Comparison of ENCODE assay signal across 23 cellular contexts in genomic region chr12:132089407-132089910, GRCh38.
"Had no signal": no experiment of that assay in that cellular context is flagged by ENCODE, and none has a peak within 500 bp of the region (broad histone marks: within the 10 kb centered on the region; RNA-seq: fewer than 3 reads in every experiment).

No MANE protein-coding gene starts in this region.

- H3K9me3 ChIP-seq: breast epithelium, gastroesophageal sphincter, left ventricle myocardium inferior, sigmoid colon, testis, vagina had no signal

- H3K4me3 ChIP-seq: breast epithelium, gastroesophageal sphincter, left ventricle myocardium inferior, sigmoid colon, smooth muscle cell, testis, vagina had no signal

- H3K4me2 ChIP-seq: smooth muscle cell had no signal

- ATAC-seq: activated CD4-positive, alpha-beta T cell treated with anti-CD3 and anti-CD28 coated beads for 36 hours; activated T-cell treated with anti-CD3 and anti-CD28 coated beads, Interleukin-2, amount 50 U/mL, for 4 hours; gastroesophageal sphincter; natural killer cell treated with Interleukin-12 subunit alpha and Interleukin-12 subunit beta and Interleukin-15 and Interleukin-18, amount 100 ng/mL, for 72 hours had no signal

- H3K36me3 ChIP-seq: breast epithelium had no signal

- H3K27ac ChIP-seq: breast epithelium, gastroesophageal sphincter, left ventricle myocardium inferior, sigmoid colon, testis, vagina had no signal

- DNase-seq: activated CD4-positive, alpha-beta T cell treated with anti-CD3 and anti-CD28 coated beads for 36 hours; activated CD4-positive, alpha-beta T cell treated with anti-CD3 and anti-CD28 coated beads, Interleukin-2, amount 50 U/mL, for 48 hours; activated naive CD4-positive, alpha-beta T cell; activated naive CD8-positive, alpha-beta T cell treated with anti-CD3 and anti-CD28 coated beads for 36 hours; activated T-cell treated with anti-CD3 and anti-CD28 coated beads, Interleukin-2, amount 50 U/mL, for 4 hours; cerebellar nuclear complex; effector CD8-positive, alpha-beta T cell; head of caudate nucleus; hypothalamus; left ventricle myocardium inferior; midbrain; retina; sigmoid colon; stimulated activated CD4-positive, alpha-beta T cell treated with anti-CD3 and anti-CD28 coated beads, Interleukin-15, amount 100 ng/mL, for 24 hours; stimulated activated CD4-positive, alpha-beta T cell treated with anti-CD3 and anti-CD28 coated beads, Interleukin-2, amount 100 ng/mL, for 48 hours; stimulated activated CD8-positive, alpha-beta memory T cell treated with anti-CD3 and anti-CD28 coated beads, Interleukin-4, amount 100 ng/mL, for 48 hours; stimulated activated naive CD4-positive, alpha-beta T cell; testis had no signal

- H3K4me1 ChIP-seq: breast epithelium, testis had no signal

- H3K27me3 ChIP-seq: breast epithelium, gastroesophageal sphincter, sigmoid colon, testis, vagina had no signal
